11 cellular contexts compared by ENCODE assay signal in the genomic region with DNA sequence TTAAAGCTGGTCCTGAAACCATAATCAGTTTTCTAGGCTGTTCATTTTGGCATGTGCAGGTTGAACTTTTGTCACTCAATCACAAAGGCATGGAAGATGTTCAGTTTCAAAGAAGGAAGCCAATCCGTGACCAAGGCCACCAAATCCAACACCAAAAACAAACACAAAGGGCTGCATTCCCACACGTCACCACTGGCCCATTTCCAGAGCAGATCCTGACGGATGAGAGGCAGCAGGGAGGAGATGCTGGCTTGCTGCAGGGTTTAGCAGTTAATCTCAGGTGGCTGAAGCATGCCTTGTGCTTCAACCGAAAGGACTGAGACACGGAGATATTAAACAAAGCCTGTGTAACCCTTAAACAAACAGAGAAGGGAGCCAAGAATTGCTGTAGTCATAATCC.
DNase-seq lines count a peak whose midpoint lies in the region; ATAC-seq, FAIRE-seq and TF ChIP-seq lines count a peak whose summit lies in the region.
"Had no signal": no experiment of that assay in that cellular context is flagged by ENCODE, and none has a peak within 500 bp of the region (broad histone marks: within the 10 kb centered on the region; RNA-seq: fewer than 3 reads in every experiment).

No MANE protein-coding gene starts in this region.

- DNase-seq in EL: peak; percentile 16
- peak; percentile 55 to 84 (median 78) for DNase-seq in adrenal gland
- peak; percentile 67 to 79 (median 76) for DNase-seq in heart left ventricle
- peak in 5 of 6 donors; percentile 40 to 68 (median 62) for DNase-seq in pancreas
- no peak for DNase-seq in AML-193 (lab: John Stamatoyannopoulos, UW)
- DNase-seq in NCI-H524 treated with DMSO at 0.1 percent for 48 hours (lab: John Stamatoyannopoulos, UW): no peak
- DNase-seq: NCI-H2171, SK-N-SH had no signal

- no peaks in the 10 kb centered on the region for H3K36me3 ChIP-seq in adrenal gland (replicated peaks in 1 of 2)
- no peaks in the 10 kb centered on the region for H3K36me3 ChIP-seq in heart left ventricle
- no peaks in the 10 kb centered on the region for H3K36me3 ChIP-seq in pancreas

- H3K27me3 ChIP-seq in adrenal gland (no peaks in the 10 kb centered on the region), heart left ventricle (no peaks in the 10 kb centered on the region), pancreas (peaks cover 0 to 3% (median 0%) of the 10 kb centered on the region in 4 donors)

- peak overlapping the region in 1 of 4 donors; percentile 12 for H3K4me3 ChIP-seq in adrenal gland
- no peak overlapping the region for H3K4me3 ChIP-seq in heart left ventricle
- H3K4me3 ChIP-seq in pancreas: no peak overlapping the region

- FAIRE-seq in pancreas (lab: Jason Lieb, UNC): no peak
- FAIRE-seq: GM18507 had no signal

- peak in 1 of 6 experiments; percentile 32 for TF ChIP-seq CTCF in adrenal gland (IDR thresholded peaks at IDR 0.05)
- no peak for TF ChIP-seq CTCF in heart left ventricle (IDR thresholded peaks at IDR 0.05)
- no peak for TF ChIP-seq CTCF in pancreas (IDR thresholded peaks at IDR 0.05)

- H3K9me3 ChIP-seq in adrenal gland (replicated peaks in 1 of 3) (no peaks in the 10 kb centered on the region), heart left ventricle (no peaks in the 10 kb centered on the region), pancreas (no peaks in the 10 kb centered on the region)
- H3K9me3 ChIP-seq: SK-N-SH had no signal

- TF ChIP-seq POLR2A in adrenal gland (IDR thresholded peaks at IDR 0.05): no peak
- TF ChIP-seq POLR2A in heart left ventricle (IDR thresholded peaks at IDR 0.05): no peak

- H3K4me1 ChIP-seq in adrenal gland (replicated peaks in 1 of 2): peaks cover 6 to 40% of the 10 kb centered on the region in 2 donors
- peaks cover 0 to 58% (median 30%) of the 10 kb centered on the region in 12 donors for H3K4me1 ChIP-seq in heart left ventricle
- peaks cover 0 to 5% (median 0%) of the 10 kb centered on the region in 3 donors for H3K4me1 ChIP-seq in pancreas

- peak overlapping the region in 2 of 5 donors; percentile 51 to 63 for H3K27ac ChIP-seq in adrenal gland
- peak overlapping the region; percentile 12 to 74 (median 50) for H3K27ac ChIP-seq in heart left ventricle
- H3K27ac ChIP-seq in pancreas: peak overlapping the region in 2 of 4 donors; percentile 36 to 42

- 13 to 30% (median 18%) methylated on average over 5 of the region's 5 CpGs for WGBS in adrenal gland, 4 donors
- WGBS in heart left ventricle, 4 donors: 4 to 22% (median 13%) methylated on average over 5 of the region's 5 CpGs
- WGBS in pancreas, 2 donors: 6 to 10% methylated on average over 5 of the region's 5 CpGs

- intact Hi-C loops in adrenal gland (cut with DNase I) (no loop called here), heart left ventricle (cut with DNase I) (loop anchor here in 6 of 10 donors (5.0 to 10.0 kb wide), 5 partner anchors 93 to 442 kb away; partner anchors contain the start of gene GATA6 (in 1 of the 6)), pancreas (cut with DNase I) (loop anchor here in 1 of 3 donors (10.0 kb wide), 1 partner anchor 85 kb away; no protein-coding TSS in a partner anchor)

- ATAC-seq in heart left ventricle (peak; percentile 25 to 60 (median 49)), pancreas (peak; percentile 20 to 58 (median 34)), HG03139 (IDR thresholded peaks at IDR 0.05; ENCODE audit: unreplicated experiment) (no peak), HG02588 (IDR thresholded peaks at IDR 0.05; ENCODE audit: unreplicated experiment) (no peak)

Comparison
In these comparisons a context has a peak if more than half of its experiments do, and no peak if none do; other contexts are left out.
1. DNase-seq: peak in EL (single experiment), adrenal gland (7 of 7), heart left ventricle (5 of 5) and pancreas (5 of 6); none in AML-193 (0 of 2) and NCI-H524 treated with DMSO at 0.1 percent for 48 hours (single experiment).
2. ATAC-seq: peak in heart left ventricle (4 of 4) and pancreas (4 of 4); none in HG03139 (single experiment) and HG02588 (single experiment).
3. intact Hi-C loops: an anchor here in heart left ventricle (5.0 to 10.0 kb wide); none called in adrenal gland.